8 cellular contexts compared by ENCODE assay signal in genomic region chr5:1140188-1140817, GRCh38. TPM values are rescaled to one million over a fixed set of nuclear protein-coding genes. Genes with fewer than 3 reads are reported as not detected.
DNase-seq lines count a peak whose midpoint lies in the region; ATAC-seq and TF ChIP-seq lines count a peak whose summit lies in the region.

No MANE protein-coding gene starts in this region.

- peak; percentile 72 to 85 (median 80) for DNase-seq in CD4-positive, alpha-beta T cell
- DNase-seq in NCI-H1092 (lab: John Stamatoyannopoulos, UW) = peak; percentile 67
- peak; percentile 64 to 82 (median 68) for DNase-seq in T-helper 17 cell
- DNase-seq in adrenal gland = peak; percentile 70 to 84 (median 77)
- peak; percentile 89 for DNase-seq in hepatocyte (ENCODE audit: low spot score)
- peak; percentile 49 to 77 (median 66) for DNase-seq in stimulated activated CD4-positive, alpha-beta T cell treated with anti-CD3 and anti-CD28 coated beads, Interleukin-12 subunit alpha, Interleukin-12 subunit beta, amount 100 ng/mL, for 48 hours (ENCODE audit: low read depth in 2 of 3, low spot score in 1 of 3)

- ATAC-seq in CD4-positive, alpha-beta T cell (ENCODE audit: poor library complexity) = peak; percentile 98
- ATAC-seq in GM21723 (IDR thresholded peaks at IDR 0.05; ENCODE audit: unreplicated experiment) = peak; percentile 75
- ATAC-seq in T-helper 17 cell = peak; percentile 92
- no peak for ATAC-seq in HG03457 (IDR thresholded peaks at IDR 0.05; ENCODE audit: unreplicated experiment)

- no peaks in the 10 kb centered on the region for H3K9me3 Mint-ChIP-seq in CD4-positive, alpha-beta T cell

- no peaks in the 10 kb centered on the region for H3K79me2 ChIP-seq in hepatocyte

- POLR2A ChIA-PET in CD4-positive, alpha-beta T cell (lab: Charles Lee) = interaction anchor here (0.7 to 1.0 kb wide), 2 partner anchors 217 to 471 kb away, joined by 3 read pairs; no protein-coding TSS in a partner anchor

- peaks cover 11% of the 10 kb centered on the region for H3K4me1 Mint-ChIP-seq in CD4-positive, alpha-beta T cell (ENCODE audit: low read depth)
- H3K4me1 Mint-ChIP-seq in T-helper 17 cell = peaks cover 9% of the 10 kb centered on the region

- no peaks in the 10 kb centered on the region for H3K27me3 ChIP-seq in CD4-positive, alpha-beta T cell (ENCODE audit: control insufficient read depth, insufficient read depth, low read length)
- H3K27me3 ChIP-seq in adrenal gland (peaks cover 6% of the 10 kb centered on the region), hepatocyte (no peaks in the 10 kb centered on the region)

- intact Hi-C loops in CD4-positive, alpha-beta T cell (cut with DNase I, micrococcal nuclease) = loop anchor here (1.0 to 5.0 kb wide), 6 partner anchors 36 to 468 kb away; no protein-coding TSS in a partner anchor
- intact Hi-C loops in adrenal gland (cut with DNase I) = loop anchor here (2.0 to 10.0 kb wide), 2 partner anchors 136 to 218 kb away; partner anchors contain the start of gene NKD2 (in 2 of the 2)

- H3K9me3 ChIP-seq in CD4-positive, alpha-beta T cell (ENCODE audit: control insufficient read depth, low read length) = no peaks in the 10 kb centered on the region
- H3K9me3 ChIP-seq in T-helper 17 cell (ENCODE audit: control insufficient read depth, low read length, poor library complexity, severe bottlenecking) (no peaks in the 10 kb centered on the region), adrenal gland (replicated peaks in 1 of 3) (no peaks in the 10 kb centered on the region), hepatocyte (ENCODE audit: low read depth) (no peaks in the 10 kb centered on the region)

- no peaks in the 10 kb centered on the region for H3K36me3 ChIP-seq in adrenal gland (replicated peaks in 1 of 2)
- no peaks in the 10 kb centered on the region for H3K36me3 ChIP-seq in hepatocyte (replicated peaks; ENCODE audit: insufficient read depth, low read depth)

- no peaks in the 10 kb centered on the region for H3K9me2 ChIP-seq in hepatocyte (replicated peaks; ENCODE audit: insufficient read depth)

- H3K4me2 ChIP-seq in hepatocyte = no peak overlapping the region

- H3K4me1 ChIP-seq in adrenal gland (replicated peaks in 1 of 2) (no peaks in the 10 kb centered on the region), hepatocyte (ENCODE audit: insufficient read depth) (no peaks in the 10 kb centered on the region)

- H3K4me3 ChIP-seq in adrenal gland (no peak overlapping the region), hepatocyte (no peak overlapping the region)

- CTCF ChIA-PET in CD4-positive, alpha-beta T cell (lab: Charles Lee) = interaction anchor here (0.6 to 1.7 kb wide), 11 partner anchors 8 to 219 kb away, joined by 3 to 6 read pairs (median 3); no protein-coding TSS in a partner anchor

- peak; percentile 86 for TF ChIP-seq CTCF in CD4-positive, alpha-beta T cell (IDR thresholded peaks at IDR 0.05)
- peak; percentile 76 to 85 (median 80) for TF ChIP-seq CTCF in adrenal gland (IDR thresholded peaks at IDR 0.05)
- peak; percentile 75 for TF ChIP-seq CTCF in hepatocyte (IDR thresholded peaks at IDR 0.05; ENCODE audit: poor library complexity)

- no peak overlapping the region for H3K27ac Mint-ChIP-seq in CD4-positive, alpha-beta T cell
- no peak overlapping the region for H3K27ac Mint-ChIP-seq in T-helper 17 cell

- TF ChIP-seq POLR2A in adrenal gland (IDR thresholded peaks at IDR 0.05) = no peak

- no peak overlapping the region for H3K27ac ChIP-seq in CD4-positive, alpha-beta T cell (ENCODE audit: low read depth, low read length)
- H3K27ac ChIP-seq in adrenal gland = no peak overlapping the region
- no peak overlapping the region for H3K27ac ChIP-seq in hepatocyte

- 30 to 42% (median 37%) methylated on average over 15 to 22 of the region's 22 CpGs for WGBS in adrenal gland, 4 donors
- WGBS in hepatocyte (ENCODE audit: low lambda C conversion rate, missing lambda C conversion rate) = 56% methylated on average over 21 of the region's 22 CpGs

- H3K4me3 Mint-ChIP-seq in CD4-positive, alpha-beta T cell = no peak overlapping the region
- H3K4me3 Mint-ChIP-seq in T-helper 17 cell = peak overlapping the region; percentile 19

- no peaks in the 10 kb centered on the region for H4K20me1 ChIP-seq in hepatocyte (ENCODE audit: insufficient read depth, poor library complexity, severe bottlenecking)

- no peaks in the 10 kb centered on the region for H3K36me3 Mint-ChIP-seq in CD4-positive, alpha-beta T cell (ENCODE audit: low read depth)
- H3K36me3 Mint-ChIP-seq in T-helper 17 cell (ENCODE audit: low read depth) = no peaks in the 10 kb centered on the region

- peaks cover 5% of the 10 kb centered on the region for H3K27me3 Mint-ChIP-seq in CD4-positive, alpha-beta T cell
- peaks cover 5% of the 10 kb centered on the region for H3K27me3 Mint-ChIP-seq in T-helper 17 cell

- H2AFZ ChIP-seq in hepatocyte = no peak overlapping the region

RNA-seq across cellular contexts. Expression of gene SLC12A7, which starts 28.4 kb away (rescaled TPM):
- total RNA-seq in CD4-positive, alpha-beta T cell = 10 to 100 TPM; 47.9 to 51.7 TPM
- total RNA-seq in T-helper 17 cell = 10 to 100 TPM; 36.6 to 88.0 TPM
- 10 to 100 TPM; 15.8 to 52.6 (median 30.2) TPM for total RNA-seq in adrenal gland
- 10 to 100 TPM in 2 of 3 donors, 1 to 10 TPM in 1; 5.5 to 25.8 (median 18.6) TPM for polyA plus RNA-seq in adrenal gland
- 19.7 and 30.2 TPM in 2 replicates for total RNA-seq in hepatocyte
- 31.3 and 34.3 TPM in 2 replicates for polyA plus RNA-seq in hepatocyte
